In the genomic region with DNA sequence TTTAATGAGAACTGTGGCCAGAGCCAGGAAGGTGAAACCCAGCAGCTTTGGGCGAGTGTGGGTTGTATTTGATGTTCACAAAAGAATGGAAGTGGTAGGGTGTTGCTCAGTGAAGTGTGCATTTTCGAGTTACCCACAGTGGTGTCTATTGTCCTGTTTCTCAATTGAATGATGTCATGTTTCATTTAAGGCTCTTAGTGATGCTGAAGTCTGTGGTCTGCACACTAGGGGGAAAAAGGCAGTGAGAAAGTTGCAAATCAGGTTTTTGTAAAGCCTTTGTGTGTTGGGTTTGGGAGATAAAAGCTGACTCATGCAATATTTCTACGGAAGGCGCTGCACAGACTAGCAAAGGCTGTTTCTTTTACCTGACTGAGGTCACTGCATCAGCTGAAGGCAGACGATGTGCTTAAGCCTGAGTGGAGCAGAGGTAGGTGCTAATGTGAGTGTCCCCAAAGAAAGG, we compare ENCODE assay signal across 8 cellular contexts.
DNase-seq lines count a peak whose midpoint lies in the region; ATAC-seq, FAIRE-seq and TF ChIP-seq lines count a peak whose summit lies in the region.

No MANE protein-coding gene starts in this region.

- H3K4me3 ChIP-seq in GM23248 (no peak overlapping the region), kidney (ENCODE audit: low read length in 2 of 2) (no peak overlapping the region)

- TF ChIP-seq CTCF in D721Med (IDR thresholded peaks at IDR 0.05; ENCODE audit: insufficient read depth, missing control alignments) (no peak), kidney (IDR thresholded peaks at IDR 0.05; ENCODE audit: borderline replicate concordance, extremely low read depth, insufficient read depth) (no peak)

- no peaks in the 10 kb centered on the region for H3K36me3 ChIP-seq in GM23248 (ENCODE audit: low read depth)
- H3K36me3 ChIP-seq in kidney (ENCODE audit: control insufficient read depth in 1 of 2, insufficient read depth in 2 of 2, low read length in 2 of 2) = no peaks in the 10 kb centered on the region

- peak; percentile 30; the same call in 1 of the 2 replicates for TF ChIP-seq RAD21 in Ishikawa (IDR thresholded peaks at IDR 0.05; ENCODE audit: low read depth)

- H3K9ac ChIP-seq in GM23248 (no peak overlapping the region), kidney (ENCODE audit: low read length in 2 of 2) (no peak overlapping the region)

- peaks cover 34% of the 10 kb centered on the region for H3K27me3 ChIP-seq in GM23248 (replicated peaks; ENCODE audit: insufficient read depth)

- DNase-seq in GM23248 (peak; percentile 6), midbrain (lab: John Stamatoyannopoulos, UW) (peak; percentile 57), D721Med (ENCODE audit: insufficient read length, low spot score) (no peak), kidney (no peak), posterior cingulate gyrus (no peak)

- H3F3A ChIP-seq in GM23248 (ENCODE audit: insufficient read depth) = no peaks in the 10 kb centered on the region

- H3K9me2 ChIP-seq in GM23248 (ENCODE audit: insufficient read depth) = no peaks in the 10 kb centered on the region

- intact Hi-C loops in kidney (cut with DNase I) = no loop called here
- intact Hi-C loops in posterior cingulate gyrus (cut with DNase I) = no loop called here

- H3K27ac ChIP-seq in GM23248 = no peak overlapping the region
- peak overlapping the region; percentile 16 for H3K27ac ChIP-seq in angular gyrus (ENCODE audit: low read depth, low read length)
- no peak overlapping the region for H3K27ac ChIP-seq in kidney (ENCODE audit: low read depth in 2 of 2, low read length in 2 of 2)

- WGBS in GM23248 (ENCODE audit: low coverage in 1 of 2, low lambda C conversion rate in 2 of 2, missing lambda C conversion rate in 2 of 2), 2 experiments = 55 to 59% methylated on average over 5 of the region's 5 CpGs

- H3K4me1 ChIP-seq in GM23248 (ENCODE audit: insufficient read depth) = no peaks in the 10 kb centered on the region
- H3K4me1 ChIP-seq in kidney (ENCODE audit: control insufficient read depth in 1 of 2, insufficient read depth in 1 of 2, low read depth in 1 of 2, low read length in 2 of 2) = no peaks in the 10 kb centered on the region

- H3K4me2 ChIP-seq in GM23248 (ENCODE audit: unreplicated experiment) = no peak overlapping the region

- FAIRE-seq in D721Med (lab: Jason Lieb, UNC) (no peak), kidney (lab: Jason Lieb, UNC) (no peak)

- H2AFZ ChIP-seq in GM23248 = no peak overlapping the region

- peak; percentile 99 for TF ChIP-seq EP300 in Ishikawa (IDR thresholded peaks at IDR 0.05; ENCODE audit: borderline replicate concordance)

- in situ Hi-C loops in GM23248 (cut with MboI) = no loop called here

- no peaks in the 10 kb centered on the region for H4K20me1 ChIP-seq in GM23248 (ENCODE audit: insufficient read depth)

- H3K9me3 ChIP-seq in GM23248 (ENCODE audit: low read depth) (no peaks in the 10 kb centered on the region), kidney (ENCODE audit: control insufficient read depth in 1 of 2, low read length in 2 of 2) (no peaks in the 10 kb centered on the region)

- peak; percentile 96 for ATAC-seq in GM18520 (IDR thresholded peaks at IDR 0.05; ENCODE audit: unreplicated experiment)

- H3K79me2 ChIP-seq in GM23248 (ENCODE audit: insufficient read depth) = no peaks in the 10 kb centered on the region

TF ChIP-seq in Ishikawa, 13 proteins besides CTCF, POLR2A, EP300 and RAD21:
- TF ChIP-seq CEBPB (IDR thresholded peaks at IDR 0.05) (peak; percentile 92), REST (IDR thresholded peaks at IDR 0.05; ENCODE audit: low read depth) (no peak), CREB1 (IDR thresholded peaks at IDR 0.05; ENCODE audit: low read depth) (peak; percentile 78), FOXM1 (IDR thresholded peaks at IDR 0.05; ENCODE audit: borderline replicate concordance, low read depth) (peak; percentile 96), TAF1 (IDR thresholded peaks at IDR 0.05; ENCODE audit: low read depth) (no peak), EGR1 (IDR thresholded peaks at IDR 0.05) (peak; percentile 52; the same call in 1 of the 2 replicates), NFIC (IDR thresholded peaks at IDR 0.05) (peak; percentile 91), TEAD4 (IDR thresholded peaks at IDR 0.05) (peak; percentile 93), YY1 (IDR thresholded peaks at IDR 0.05; ENCODE audit: low read depth) (0 out of 2 replicates have a peak, but pooled peaks have one; percentile 54), MAX (IDR thresholded peaks at IDR 0.05) (peak; percentile 79), TCF12 (IDR thresholded peaks at IDR 0.05; ENCODE audit: low read depth) (peak; percentile 97), ZBTB7A (IDR thresholded peaks at IDR 0.05; ENCODE audit: low read depth) (no peak)
- TF ChIP-seq, protein P1, sequence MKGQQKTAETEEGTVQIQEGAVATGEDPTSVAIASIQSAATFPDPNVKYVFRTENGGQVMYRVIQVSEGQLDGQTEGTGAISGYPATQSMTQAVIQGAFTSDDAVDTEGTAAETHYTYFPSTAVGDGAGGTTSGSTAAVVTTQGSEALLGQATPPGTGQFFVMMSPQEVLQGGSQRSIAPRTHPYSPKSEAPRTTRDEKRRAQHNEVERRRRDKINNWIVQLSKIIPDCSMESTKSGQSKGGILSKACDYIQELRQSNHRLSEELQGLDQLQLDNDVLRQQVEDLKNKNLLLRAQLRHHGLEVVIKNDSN (IDR thresholded peaks at IDR 0.05) = peak; percentile 22; the same call in 1 of the 2 replicates
TF ChIP-seq in Ishikawa: peak in this region for 10.

Comparison
In these comparisons a context has a peak if more than half of its experiments do, and no peak if none do; other contexts are left out.
1. DNase-seq: peak in GM23248 (single experiment) and midbrain (single experiment); none in D721Med (single experiment), kidney (single experiment) and posterior cingulate gyrus (0 of 10).